8 cellular contexts compared by ENCODE assay signal in the genomic region with DNA sequence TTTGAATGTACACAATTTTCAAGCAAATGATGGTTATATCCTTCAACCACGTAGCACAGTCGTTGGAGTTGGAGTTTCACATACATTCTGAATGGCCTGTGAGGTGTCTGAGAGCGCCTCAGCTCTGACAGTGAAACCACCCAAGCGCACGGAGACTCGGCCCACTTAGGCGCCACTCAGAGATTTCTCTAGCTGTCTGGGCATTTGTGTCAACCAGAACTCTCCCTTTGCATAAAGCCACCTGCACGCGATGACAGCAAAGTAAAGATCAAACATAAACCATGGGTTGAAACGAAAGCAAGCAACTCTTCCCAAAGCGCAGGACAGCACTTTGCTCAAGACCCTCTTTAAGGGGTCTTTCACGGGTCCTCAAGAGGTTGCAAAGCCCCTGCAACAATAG. TPM values are rescaled to one million over a fixed set of nuclear protein-coding genes. Genes with fewer than 3 reads are reported as not detected.
DNase-seq lines count a peak whose midpoint lies in the region; ATAC-seq and TF ChIP-seq lines count a peak whose summit lies in the region.

No MANE protein-coding gene starts in this region.

- no peaks in the 10 kb centered on the region for H3K9me3 ChIP-seq in naive thymus-derived CD4-positive, alpha-beta T cell (ENCODE audit: control insufficient read depth in 2 of 3, low read length in 3 of 3)

- POLR2A ChIA-PET in naive thymus-derived CD4-positive, alpha-beta T cell (lab: Charles Lee): interaction anchor here (0.6 kb wide), 2 partner anchors 11 to 558 kb away, joined by 4 to 6 read pairs; no protein-coding TSS in a partner anchor
- POLR2A ChIA-PET in RWPE1 (lab: Yijun Ruan, JAX; ENCODE audit: low non-redundant PET): no interaction called here

- no peaks in the 10 kb centered on the region for H3K36me3 ChIP-seq in naive thymus-derived CD4-positive, alpha-beta T cell (ENCODE audit: control insufficient read depth in 2 of 3, insufficient read depth in 3 of 3, low read length in 3 of 3)

- H3K4me3 ChIP-seq in naive thymus-derived CD4-positive, alpha-beta T cell (ENCODE audit: low read length): peak overlapping the region; percentile 33

- H3K27me3 Mint-ChIP-seq in CD14-positive monocyte (ENCODE audit: low read depth in 3 of 3): peaks cover 73 to 81% (median 76%) of the 10 kb centered on the region in 3 donors
- H3K27me3 Mint-ChIP-seq in naive thymus-derived CD4-positive, alpha-beta T cell: peaks cover 62 to 84% (median 80%) of the 10 kb centered on the region in 5 donors

- peak overlapping the region; percentile 59 to 84 for H3K4me3 Mint-ChIP-seq in CD14-positive monocyte
- H3K4me3 Mint-ChIP-seq in naive thymus-derived CD4-positive, alpha-beta T cell: peak overlapping the region; percentile 49 to 83 (median 74)

- CTCF ChIA-PET in naive thymus-derived CD4-positive, alpha-beta T cell (lab: Charles Lee): no interaction called here
- CTCF ChIA-PET in RWPE1 (lab: Yijun Ruan, JAX): interaction anchor here (1.0 to 3.0 kb wide), 4 partner anchors 14 to 173 kb away, joined by 3 to 22 read pairs (median 4); no protein-coding TSS in a partner anchor

- peaks cover 0 to 11% of the 10 kb centered on the region in 2 donors for H3K36me3 Mint-ChIP-seq in CD14-positive monocyte
- H3K36me3 Mint-ChIP-seq in naive thymus-derived CD4-positive, alpha-beta T cell: peaks cover 0 to 3% (median 0%) of the 10 kb centered on the region in 5 donors

- peaks cover 0 to 6% of the 10 kb centered on the region in 2 donors for H3K4me1 ChIP-seq in naive thymus-derived CD4-positive, alpha-beta T cell (ENCODE audit: control insufficient read depth in 2 of 2, insufficient read depth in 2 of 2, low read length in 2 of 2)

- DNase-seq in CD14-positive monocyte (ENCODE audit: low spot score): no peak
- DNase-seq in astrocyte of the hippocampus (ENCODE audit: low read depth, low spot score): peak; percentile 12
- DNase-seq in naive thymus-derived CD4-positive, alpha-beta T cell: no peak
- DNase-seq in SW 1271 (lab: John Stamatoyannopoulos, UW): no peak
- no peak for DNase-seq in H4 (ENCODE audit: low spot score)
- no peak for DNase-seq in RWPE1 (ENCODE audit: low spot score)

- H3K4me1 Mint-ChIP-seq in CD14-positive monocyte: peaks cover 52% of the 10 kb centered on the region
- peaks cover 6 to 31% (median 17%) of the 10 kb centered on the region in 7 donors for H3K4me1 Mint-ChIP-seq in naive thymus-derived CD4-positive, alpha-beta T cell

- ATAC-seq in GM18868 (IDR thresholded peaks at IDR 0.05; ENCODE audit: unreplicated experiment) (peak; percentile 67), GM19351 (IDR thresholded peaks at IDR 0.05; ENCODE audit: unreplicated experiment) (no peak)
- no peak for ATAC-seq in naive thymus-derived CD4-positive, alpha-beta T cell

- H3K9me3 Mint-ChIP-seq in CD14-positive monocyte: peaks cover under 1 to 33% (median 10%) of the 10 kb centered on the region in 7 donors
- H3K9me3 Mint-ChIP-seq in naive thymus-derived CD4-positive, alpha-beta T cell: peaks cover 0 to 1% (median 0%) of the 10 kb centered on the region in 11 donors

- H3K27me3 ChIP-seq in naive thymus-derived CD4-positive, alpha-beta T cell (ENCODE audit: control insufficient read depth in 2 of 2, insufficient read depth in 2 of 2, low read length in 2 of 2): peaks cover 0 to 7% of the 10 kb centered on the region in 2 donors

- intact Hi-C loops in CD14-positive monocyte (cut with micrococcal nuclease): no loop called here
- intact Hi-C loops in naive thymus-derived CD4-positive, alpha-beta T cell (cut with micrococcal nuclease): no loop called here

- no peak overlapping the region for H3K27ac Mint-ChIP-seq in CD14-positive monocyte
- H3K27ac Mint-ChIP-seq in naive thymus-derived CD4-positive, alpha-beta T cell: no peak overlapping the region

- no peak overlapping the region for H3K27ac ChIP-seq in naive thymus-derived CD4-positive, alpha-beta T cell (ENCODE audit: low read depth, low read length)
- no peak overlapping the region for H3K27ac ChIP-seq in RWPE1

- TF ChIP-seq CTCF in CD14-positive monocyte (IDR thresholded peaks at IDR 0.05): no peak
- TF ChIP-seq CTCF in RWPE1 (conservative IDR thresholded peaks at IDR 0.05; ENCODE audit: low read depth): no peak

RNA-seq across cellular contexts. Expression of a gene that starts 0.5 kb away (rescaled TPM):
- polyA plus RNA-seq in CD14-positive monocyte: not detected
- under 1 TPM in 1 of 5 experiments, not detected in 4; 0.10 TPM for total RNA-seq in naive thymus-derived CD4-positive, alpha-beta T cell
- polyA plus RNA-seq in naive thymus-derived CD4-positive, alpha-beta T cell: under 1 TPM; 0.05 to 0.09 TPM
- total RNA-seq in H4 (2014; rRNA removed; shearing (Covaris generic)): not detected in 2 replicates

RNA-seq across cellular contexts. Expression of a gene that starts 56.8 kb away (rescaled TPM):
- polyA plus RNA-seq in CD14-positive monocyte: 10 to 100 TPM; 10.4 to 10.8 TPM
- total RNA-seq in naive thymus-derived CD4-positive, alpha-beta T cell: 10 to 100 TPM; 26.8 to 57.5 (median 40.1) TPM
- polyA plus RNA-seq in naive thymus-derived CD4-positive, alpha-beta T cell: 10 to 100 TPM; 17.7 to 24.4 TPM
- 32.9 and 48.8 TPM in 2 replicates for total RNA-seq in H4 (2014; rRNA removed; shearing (Covaris generic))
